Comparison of ENCODE assay signal across 8 cellular contexts in genomic region chr14:101948666-101949205, GRCh38. TPM values are rescaled to one million over a fixed set of nuclear protein-coding genes. Genes with fewer than 3 reads are reported as not detected.
DNase-seq lines count a peak whose midpoint lies in the region; FAIRE-seq lines count a peak whose summit lies in the region.

No MANE protein-coding gene starts in this region.

- H3K9me3 Mint-ChIP-seq in activated T-cell treated with anti-CD3 and anti-CD28 coated beads, Interleukin-2, amount 50 U/mL, for 24 hours = no peaks in the 10 kb centered on the region
- H3K9me3 Mint-ChIP-seq in activated naive CD8-positive, alpha-beta T cell treated with anti-CD3 and anti-CD28 coated beads for 36 hours = no peaks in the 10 kb centered on the region
- no peaks in the 10 kb centered on the region for H3K9me3 Mint-ChIP-seq in immature natural killer cell

- peaks cover 11% of the 10 kb centered on the region for H3K36me3 Mint-ChIP-seq in activated T-cell treated with anti-CD3 and anti-CD28 coated beads, Interleukin-2, amount 50 U/mL, for 24 hours (ENCODE audit: low read depth)
- no peaks in the 10 kb centered on the region for H3K36me3 Mint-ChIP-seq in activated naive CD8-positive, alpha-beta T cell treated with anti-CD3 and anti-CD28 coated beads for 36 hours
- no peaks in the 10 kb centered on the region for H3K36me3 Mint-ChIP-seq in immature natural killer cell

- H3K4me1 Mint-ChIP-seq in activated T-cell treated with anti-CD3 and anti-CD28 coated beads, Interleukin-2, amount 50 U/mL, for 24 hours (ENCODE audit: low read depth) = peaks cover 17% of the 10 kb centered on the region
- H3K4me1 Mint-ChIP-seq in activated naive CD8-positive, alpha-beta T cell treated with anti-CD3 and anti-CD28 coated beads for 36 hours = peaks cover 9% of the 10 kb centered on the region
- H3K4me1 Mint-ChIP-seq in immature natural killer cell = peaks cover 26 to 27% of the 10 kb centered on the region in 2 donors

- DNase-seq in activated T-cell treated with anti-CD3 and anti-CD28 coated beads, Interleukin-2, amount 50 U/mL, for 24 hours = no peak
- DNase-seq in activated T-cell treated with anti-CD3 and anti-CD28 coated beads, Interleukin-2, amount 50 U/mL, for 1 hour = no peak
- DNase-seq in activated naive CD8-positive, alpha-beta T cell treated with anti-CD3 and anti-CD28 coated beads for 36 hours = no peak
- DNase-seq in immature natural killer cell (no peak), substantia nigra (lab: John Stamatoyannopoulos, UW) (peak in 5 of 49 donors; percentile 50 to 66 (median 62)), G401 (ENCODE audit: low spot score) (no peak), GM19238 (ENCODE audit: insufficient read length, low spot score) (no peak), frontal cortex (ENCODE audit: low spot score in 2 of 2) (no peak)

- peak overlapping the region; percentile 99 for H3K27ac Mint-ChIP-seq in activated T-cell treated with anti-CD3 and anti-CD28 coated beads, Interleukin-2, amount 50 U/mL, for 24 hours
- H3K27ac Mint-ChIP-seq in activated naive CD8-positive, alpha-beta T cell treated with anti-CD3 and anti-CD28 coated beads for 36 hours = peak overlapping the region; percentile 97
- H3K27ac Mint-ChIP-seq in immature natural killer cell = peak overlapping the region; percentile 99 to 100 (median 100)

- H3K4me3 Mint-ChIP-seq in activated T-cell treated with anti-CD3 and anti-CD28 coated beads, Interleukin-2, amount 50 U/mL, for 24 hours = peak overlapping the region; percentile 97
- peak overlapping the region; percentile 92 for H3K4me3 Mint-ChIP-seq in activated naive CD8-positive, alpha-beta T cell treated with anti-CD3 and anti-CD28 coated beads for 36 hours
- peak overlapping the region; percentile 93 to 98 (median 96) for H3K4me3 Mint-ChIP-seq in immature natural killer cell

- in situ Hi-C loops in G401 (cut with HindIII; ENCODE audit: low sequenced_read_pairs) = no loop called here

- no peak for FAIRE-seq in frontal cortex (lab: Jason Lieb, UNC)

- H3K27ac ChIP-seq in substantia nigra (ENCODE audit: low read depth, low read length, poor library complexity, severe bottlenecking) = peak overlapping the region; percentile 90

- peaks cover 24% of the 10 kb centered on the region for H3K27me3 Mint-ChIP-seq in activated T-cell treated with anti-CD3 and anti-CD28 coated beads, Interleukin-2, amount 50 U/mL, for 24 hours
- H3K27me3 Mint-ChIP-seq in activated naive CD8-positive, alpha-beta T cell treated with anti-CD3 and anti-CD28 coated beads for 36 hours = peaks cover 30% of the 10 kb centered on the region
- H3K27me3 Mint-ChIP-seq in immature natural killer cell (ENCODE audit: low read depth in 3 of 3) = peaks cover 11 to 31% (median 13%) of the 10 kb centered on the region in 3 donors

RNA-seq across cellular contexts. Expression of gene DYNC1H1, which starts 15.6 kb away (rescaled TPM):
- total RNA-seq in activated naive CD8-positive, alpha-beta T cell treated with anti-CD3 and anti-CD28 coated beads for 36 hours = 100 to 1,000 TPM; 216 to 227 TPM
- 10 to 100 TPM; 15.7 to 78.5 (median 25.5) TPM for polyA plus RNA-seq in immature natural killer cell
- total RNA-seq in G401 (2014; rRNA removed; shearing (Covaris generic)) = 116 and 187 TPM in 2 replicates
- total RNA-seq in frontal cortex = 565 TPM
